Comparison of ENCODE assay signal across 9 cellular contexts in the genomic region with DNA sequence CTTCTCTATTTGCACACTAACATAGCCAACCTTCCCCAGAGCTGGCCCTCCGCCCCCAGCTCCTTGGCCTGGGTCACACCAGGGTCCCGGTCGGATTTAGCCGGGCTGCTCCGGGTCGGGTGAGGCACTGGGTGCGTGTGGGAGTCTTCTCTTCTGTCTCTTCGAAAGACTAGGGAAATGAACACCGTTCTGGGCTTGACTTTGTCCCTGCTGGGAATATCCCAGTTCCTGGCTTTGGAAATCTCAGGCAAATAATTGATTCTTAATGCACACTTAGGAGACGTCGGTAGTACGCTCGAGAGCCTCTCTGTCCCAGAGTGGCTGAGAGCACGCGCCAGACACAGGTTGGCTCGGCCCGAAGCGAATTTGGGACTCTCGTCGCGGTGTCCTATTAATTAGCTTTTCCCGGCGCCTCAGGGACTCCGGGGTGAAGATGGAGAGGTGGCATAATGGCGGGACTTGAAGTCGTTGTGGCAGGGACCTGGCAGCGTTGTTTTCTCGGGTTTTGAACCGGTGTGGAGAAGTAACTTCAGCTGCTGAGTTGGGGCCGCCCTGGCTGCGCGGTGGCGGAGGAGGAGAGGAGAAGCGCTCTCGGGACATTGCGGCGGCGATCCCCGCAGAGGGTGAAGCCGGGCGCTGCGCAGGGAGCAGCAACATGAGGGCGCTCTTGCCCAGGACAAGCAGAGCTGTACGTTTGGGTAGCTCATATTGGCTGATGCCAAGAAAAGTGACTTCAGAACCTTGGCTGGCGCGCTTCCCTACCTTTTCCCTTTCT. TPM values are rescaled to one million over a fixed set of nuclear protein-coding genes. Genes with fewer than 3 reads are reported as not detected.
DNase-seq lines count a peak whose midpoint lies in the region; ATAC-seq and TF ChIP-seq lines count a peak whose summit lies in the region.
"Had no signal": no experiment of that assay in that cellular context is flagged by ENCODE, and none has a peak within 500 bp of the region (broad histone marks: within the 10 kb centered on the region; RNA-seq: fewer than 3 reads in every experiment).

No MANE protein-coding gene starts in this region.

- DNase-seq in AG04450 (ENCODE audit: low read depth, low spot score) (no peak), H7 (peak; percentile 89), SK-MEL-5 (ENCODE audit: low read depth, low spot score) (peak; percentile 65), DMS79 treated with DMSO at 0.1 percent for 48 hours (lab: John Stamatoyannopoulos, UW) (no peak), heart right ventricle (no peak), OCI-M2 (lab: John Stamatoyannopoulos, UW; ENCODE audit: unreplicated experiment) (no peak), HT-29 (ENCODE audit: low spot score) (no peak)

- peaks cover 50% of the 10 kb centered on the region for H3K27me3 ChIP-seq in AG04450 (ENCODE audit: control insufficient read depth, insufficient read depth, low read length)
- peaks cover 100% of the 10 kb centered on the region for H3K27me3 ChIP-seq in H7 (ENCODE audit: control insufficient read depth, insufficient read depth, low read length)
- H3K27me3 ChIP-seq in iPS-15b (ENCODE audit: control insufficient read depth, insufficient read depth, low read length) = peaks cover 100% of the 10 kb centered on the region
- peaks cover 7 to 100% (median 100%) of the 10 kb centered on the region in 7 donors for H3K27me3 ChIP-seq in heart right ventricle

- CTCF ChIA-PET in AG04450 (lab: Charles Lee) = interaction anchor here (0.6 to 2.2 kb wide), 8 partner anchors 11 to 1212 kb away, joined by 3 to 5 read pairs (median 3); no protein-coding TSS in a partner anchor

- POLR2A ChIA-PET in AG04450 (lab: Yijun Ruan, JAX) = no interaction called here

- H3K9ac ChIP-seq in iPS-15b (ENCODE audit: low read depth, low read length) = no peak overlapping the region

- no peaks in the 10 kb centered on the region for H3K36me3 ChIP-seq in H7 (replicated peaks; ENCODE audit: control insufficient read depth, insufficient read depth, low read length)
- no peaks in the 10 kb centered on the region for H3K36me3 ChIP-seq in iPS-15b (ENCODE audit: control insufficient read depth, insufficient read depth, low read length)
- no peaks in the 10 kb centered on the region for H3K36me3 ChIP-seq in heart right ventricle

- no peak overlapping the region for H3K27ac ChIP-seq in AG04450 (ENCODE audit: low read depth, low read length)
- no peak overlapping the region for H3K27ac ChIP-seq in heart right ventricle

- in situ Hi-C loops in SK-MEL-5 (cut with HindIII; ENCODE audit: low pct_unique_long_range_greater_than_20kb, low sequenced_read_pairs) = no loop called here

- TF ChIP-seq CTCF in AG04450 (IDR thresholded peaks at IDR 0.05; ENCODE audit: low read depth, low read length) (peak; percentile 41), heart right ventricle (IDR thresholded peaks at IDR 0.05) (no peak)

- intact Hi-C loops in heart right ventricle (cut with DNase I) = no loop called here

- H3K4me1 ChIP-seq in iPS-15b (ENCODE audit: control insufficient read depth, insufficient read depth, low read length) (peaks cover 9% of the 10 kb centered on the region), heart right ventricle (no peaks in the 10 kb centered on the region)

- no peak for ATAC-seq in heart right ventricle

- peaks cover 7% of the 10 kb centered on the region; the same call in 1 of the 2 replicates for H3K9me3 ChIP-seq in AG04450 (ENCODE audit: control insufficient read depth, insufficient read depth, low read length)
- H3K9me3 ChIP-seq in iPS-15b (ENCODE audit: control insufficient read depth, insufficient read depth, low read length) = no peaks in the 10 kb centered on the region
- no peaks in the 10 kb centered on the region for H3K9me3 ChIP-seq in heart right ventricle

- 2 to 3% methylated on average over 46 of the region's 46 CpGs for WGBS in heart right ventricle, 2 donors

- H3K4me3 ChIP-seq in AG04450 (ENCODE audit: low read depth, low read length) (no peak overlapping the region), H7 (ENCODE audit: insufficient read depth, low read depth, low read length) (no peak overlapping the region; the same call in 1 of the 2 replicates), iPS-15b (ENCODE audit: low read depth, low read length) (peak overlapping the region; percentile 46), heart right ventricle (no peak overlapping the region)

RNA-seq across cellular contexts. Expression of gene FOXG1, which starts 7.5 kb away (rescaled TPM):
- polyA plus RNA-seq in AG04450 (2011; rRNA removed) = not detected in 2 replicates
- not detected in 2 replicates for polyA minus RNA-seq in AG04450 (2011; rRNA and poly(A)+ RNA removed)
- 0.04 and 0.14 TPM in 2 replicates for total RNA-seq in H7 (2014; rRNA removed; shearing (Covaris generic))
- not detected in 2 replicates for total RNA-seq in SK-MEL-5 (2014; rRNA removed; shearing (Covaris generic))
- polyA plus RNA-seq in SK-MEL-5 (2015; cell fraction: cytosol; rRNA removed) = 0.01 TPM in 1 of 2 replicates, not detected in the other
- not detected in 2 replicates for polyA plus RNA-seq in SK-MEL-5 (2015; cell fraction: nucleus; rRNA removed)
- total RNA-seq in heart right ventricle = not detected
- not detected for polyA plus RNA-seq in heart right ventricle
- not detected in 2 replicates for total RNA-seq in HT-29 (2014; rRNA removed; shearing (Covaris generic))
- total RNA-seq: OCI-LY7 had no signal

Comparison
In these comparisons a context has a peak if more than half of its experiments do, and no peak if none do; other contexts are left out.
1. DNase-seq: peak in H7 (single experiment) and SK-MEL-5 (single experiment); none in AG04450 (single experiment), DMS79 treated with DMSO at 0.1 percent for 48 hours (single experiment), heart right ventricle (0 of 2), OCI-M2 (single experiment) and HT-29 (single experiment).